Comparison of ENCODE assay signal across 12 cellular contexts in the genomic region with DNA sequence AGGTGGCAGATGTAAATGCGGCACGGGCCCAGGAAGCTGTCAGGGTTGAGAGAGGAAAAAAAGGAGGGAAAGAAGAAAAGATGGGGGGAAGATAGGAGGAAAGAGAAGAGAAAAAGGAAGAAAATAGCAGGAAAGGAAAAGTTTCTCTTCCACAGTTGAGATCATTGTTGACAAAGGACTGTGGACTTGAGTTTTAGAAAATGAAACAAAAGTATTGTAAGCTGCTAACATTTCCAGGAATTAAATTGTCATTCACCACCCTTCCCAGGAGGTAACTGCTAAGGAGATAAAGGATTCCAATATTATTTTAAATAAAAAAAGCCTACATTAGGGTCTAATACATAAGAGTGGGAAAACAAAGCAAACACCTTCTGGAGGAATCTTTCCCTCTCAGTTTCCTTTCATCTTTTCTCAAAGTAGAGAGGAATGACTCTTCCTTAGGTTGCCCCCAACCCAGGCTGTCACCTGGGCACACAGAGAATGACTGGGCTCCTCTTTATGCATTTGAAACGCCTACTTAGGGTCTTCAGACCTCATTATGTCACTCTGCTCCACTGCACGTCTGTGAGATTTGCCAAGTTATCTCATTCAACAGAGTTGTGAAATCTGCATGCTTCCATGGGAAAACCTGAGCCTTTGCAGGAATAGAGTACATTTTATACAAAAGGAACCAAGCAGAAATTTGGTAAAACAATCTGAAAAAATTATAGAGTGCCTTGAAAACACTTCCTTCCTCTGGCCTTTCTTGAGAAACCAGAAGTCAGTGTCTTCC.
DNase-seq lines count a peak whose midpoint lies in the region; ATAC-seq and TF ChIP-seq lines count a peak whose summit lies in the region.
"Had no signal": no experiment of that assay in that cellular context is flagged by ENCODE, and none has a peak within 500 bp of the region (broad histone marks: within the 10 kb centered on the region; RNA-seq: fewer than 3 reads in every experiment).

No MANE protein-coding gene starts in this region.

- no peak overlapping the region for H4K91ac ChIP-seq in neuronal stem cell (ENCODE audit: low read depth, low read length, poor library complexity)

- no peak overlapping the region for H3K4ac ChIP-seq in neuronal stem cell (ENCODE audit: low read length)

- intact Hi-C loops in activated CD4-positive, alpha-beta T cell treated with anti-CD3 and anti-CD28 coated beads, Interleukin-2, amount 10 ng/mL, durations not matched to agents 24 days and 14 days (cut with micrococcal nuclease) = loop anchor here (2.0 kb wide), 1 partner anchor 19 kb away; no protein-coding TSS in a partner anchor
- intact Hi-C loops in activated T-helper 1 cell treated with anti-CD3 and anti-CD28 coated beads, Interleukin-12 subunit alpha, Interleukin-12 subunit beta, Interleukin-2, Interleukin-4 antibody, amounts not matched to agents 30 ng/mL and 10 ng/mL and 1 ng/mL, durations not matched to agents 14 hours and 24 hours and 36 hours (cut with micrococcal nuclease) = loop anchor here (1.0 kb wide), 1 partner anchor 21 kb away; no protein-coding TSS in a partner anchor

- H3K27ac Mint-ChIP-seq in activated CD4-positive, alpha-beta T cell treated with anti-CD3 and anti-CD28 coated beads, Interleukin-2, amount 10 ng/mL, durations not matched to agents 24 days and 14 days = peak overlapping the region; percentile 83
- peak overlapping the region; percentile 87 for H3K27ac Mint-ChIP-seq in activated T-helper 1 cell treated with anti-CD3 and anti-CD28 coated beads, Interleukin-12 subunit alpha, Interleukin-12 subunit beta, Interleukin-2, Interleukin-4 antibody, amounts not matched to agents 30 ng/mL and 10 ng/mL and 1 ng/mL, durations not matched to agents 14 hours and 24 hours and 36 hours

- no peak overlapping the region for H3K18ac ChIP-seq in neuronal stem cell (ENCODE audit: low read length)

- peaks cover 0 to 8% of the 10 kb centered on the region in 2 donors for H3K4me1 ChIP-seq in neuronal stem cell (ENCODE audit: control insufficient read depth in 2 of 2, insufficient read depth in 1 of 2, low read depth in 1 of 2, low read length in 2 of 2)

- no CpG with 5 or more reads among the region's 4 CpGs for WGBS in neuronal stem cell (ENCODE audit: extremely low coverage in 2 of 2, insufficient read length in 2 of 2, insufficient replicate concordance in 1 of 2), 2 donors

- H3K4me1 Mint-ChIP-seq in activated CD4-positive, alpha-beta T cell treated with anti-CD3 and anti-CD28 coated beads, Interleukin-2, amount 10 ng/mL, durations not matched to agents 24 days and 14 days = peaks cover 72% of the 10 kb centered on the region
- peaks cover 88% of the 10 kb centered on the region for H3K4me1 Mint-ChIP-seq in activated T-helper 1 cell treated with anti-CD3 and anti-CD28 coated beads, Interleukin-12 subunit alpha, Interleukin-12 subunit beta, Interleukin-2, Interleukin-4 antibody, amounts not matched to agents 30 ng/mL and 10 ng/mL and 1 ng/mL, durations not matched to agents 14 hours and 24 hours and 36 hours (ENCODE audit: low read depth)

- no peak overlapping the region for H3K9ac ChIP-seq in neuronal stem cell (ENCODE audit: low read depth, low read length, poor library complexity)

- no peak overlapping the region for H3K27ac ChIP-seq in neuronal stem cell (replicated peaks; ENCODE audit: low read length)

- H2BK120ac ChIP-seq in neuronal stem cell (ENCODE audit: low read depth, low read length) = no peak overlapping the region

- no peak overlapping the region for H4K8ac ChIP-seq in neuronal stem cell (ENCODE audit: low read depth, low read length)

- no peak overlapping the region for H3K14ac ChIP-seq in neuronal stem cell (ENCODE audit: low read length)

- H2AK5ac ChIP-seq in neuronal stem cell (ENCODE audit: low read depth, low read length) = no peak overlapping the region

- no peaks in the 10 kb centered on the region for H3K36me3 ChIP-seq in neuronal stem cell (replicated peaks in 1 of 2; ENCODE audit: control insufficient read depth in 2 of 2, insufficient read depth in 2 of 2, low read length in 2 of 2)

- ATAC-seq in HG02678 (IDR thresholded peaks at IDR 0.05; ENCODE audit: unreplicated experiment) = no peak

- no peaks in the 10 kb centered on the region for H3K79me1 ChIP-seq in neuronal stem cell (ENCODE audit: low read depth, low read length)

- H2BK15ac ChIP-seq in neuronal stem cell (ENCODE audit: low read length) = no peak overlapping the region

- H2BK5ac ChIP-seq in neuronal stem cell (ENCODE audit: low read length) = no peak overlapping the region

- H3K4me2 ChIP-seq in neuronal stem cell (ENCODE audit: insufficient read depth, low read length, poor library complexity, severe bottlenecking) = no peak overlapping the region

- H3K36me3 Mint-ChIP-seq in activated CD4-positive, alpha-beta T cell treated with anti-CD3 and anti-CD28 coated beads, Interleukin-2, amount 10 ng/mL, durations not matched to agents 24 days and 14 days (ENCODE audit: low read depth) = peaks cover 8% of the 10 kb centered on the region
- H3K36me3 Mint-ChIP-seq in activated T-helper 1 cell treated with anti-CD3 and anti-CD28 coated beads, Interleukin-12 subunit alpha, Interleukin-12 subunit beta, Interleukin-2, Interleukin-4 antibody, amounts not matched to agents 30 ng/mL and 10 ng/mL and 1 ng/mL, durations not matched to agents 14 hours and 24 hours and 36 hours (ENCODE audit: low read depth) = peaks cover 12% of the 10 kb centered on the region

- H3K23ac ChIP-seq in neuronal stem cell (ENCODE audit: low read depth, low read length, poor library complexity) = no peak overlapping the region

- DNase-seq in activated CD4-positive, alpha-beta T cell treated with anti-CD3 and anti-CD28 coated beads, Interleukin-2, amount 10 ng/mL, durations not matched to agents 24 days and 14 days = peak; percentile 58
- DNase-seq in activated CD4-positive, alpha-beta T cell treated with anti-CD3 and anti-CD28 coated beads for 1 hour = no peak
- no peak for DNase-seq in activated T-helper 1 cell treated with anti-CD3 and anti-CD28 coated beads, Interleukin-12 subunit alpha, Interleukin-12 subunit beta, Interleukin-2, Interleukin-4 antibody, amounts not matched to agents 30 ng/mL and 10 ng/mL and 1 ng/mL, durations not matched to agents 14 hours and 24 hours and 36 hours (ENCODE audit: low spot score)
- DNase-seq in fibroblast of mammary gland (ENCODE audit: low read depth) (peak; percentile 17), retina (peak; percentile 36), NCI-H1105 (lab: John Stamatoyannopoulos, UW) (no peak), neuronal stem cell (ENCODE audit: low spot score) (no peak)
- DNase-seq: activated CD8-positive, alpha-beta memory T cell treated with anti-CD3 and anti-CD28 coated beads, Interleukin-2, amount 50 U/mL, for 4 hours; GDM1; NCI-H82; stimulated activated CD4-positive, alpha-beta T cell treated with anti-CD3 and anti-CD28 coated beads, Interleukin-4, amount 100 ng/mL, for 1 hour had no signal

- no peaks in the 10 kb centered on the region for H3K27me3 Mint-ChIP-seq in activated CD4-positive, alpha-beta T cell treated with anti-CD3 and anti-CD28 coated beads, Interleukin-2, amount 10 ng/mL, durations not matched to agents 24 days and 14 days
- H3K27me3 Mint-ChIP-seq in activated T-helper 1 cell treated with anti-CD3 and anti-CD28 coated beads, Interleukin-12 subunit alpha, Interleukin-12 subunit beta, Interleukin-2, Interleukin-4 antibody, amounts not matched to agents 30 ng/mL and 10 ng/mL and 1 ng/mL, durations not matched to agents 14 hours and 24 hours and 36 hours (ENCODE audit: insufficient read depth) = no peaks in the 10 kb centered on the region

- peaks cover 9% of the 10 kb centered on the region for H3K9me3 Mint-ChIP-seq in activated CD4-positive, alpha-beta T cell treated with anti-CD3 and anti-CD28 coated beads, Interleukin-2, amount 10 ng/mL, durations not matched to agents 24 days and 14 days
- H3K9me3 Mint-ChIP-seq in activated T-helper 1 cell treated with anti-CD3 and anti-CD28 coated beads, Interleukin-12 subunit alpha, Interleukin-12 subunit beta, Interleukin-2, Interleukin-4 antibody, amounts not matched to agents 30 ng/mL and 10 ng/mL and 1 ng/mL, durations not matched to agents 14 hours and 24 hours and 36 hours = no peaks in the 10 kb centered on the region

- no peak for TF ChIP-seq CTCF in fibroblast of mammary gland (conservative IDR thresholded peaks at IDR 0.05; ENCODE audit: control insufficient read depth, insufficient read depth, low read depth, low read length)

- no peak overlapping the region for H2BK12ac ChIP-seq in neuronal stem cell (ENCODE audit: low read length)

- H2AFZ ChIP-seq in neuronal stem cell (ENCODE audit: low read length) = no peak overlapping the region

- H3K4me3 Mint-ChIP-seq in activated CD4-positive, alpha-beta T cell treated with anti-CD3 and anti-CD28 coated beads, Interleukin-2, amount 10 ng/mL, durations not matched to agents 24 days and 14 days = peak overlapping the region; percentile 65
- peak overlapping the region; percentile 66 for H3K4me3 Mint-ChIP-seq in activated T-helper 1 cell treated with anti-CD3 and anti-CD28 coated beads, Interleukin-12 subunit alpha, Interleukin-12 subunit beta, Interleukin-2, Interleukin-4 antibody, amounts not matched to agents 30 ng/mL and 10 ng/mL and 1 ng/mL, durations not matched to agents 14 hours and 24 hours and 36 hours

- no peak overlapping the region for H3K4me3 ChIP-seq in fibroblast of mammary gland (ENCODE audit: control insufficient read depth, low read depth, low read length)
- no peak overlapping the region for H3K4me3 ChIP-seq in neuronal stem cell (ENCODE audit: low read length in 2 of 2)

- no peaks in the 10 kb centered on the region for H3K27me3 ChIP-seq in neuronal stem cell (ENCODE audit: control insufficient read depth in 3 of 3, insufficient read depth in 3 of 3, low read depth in 1 of 3, low read length in 3 of 3)

- no peaks in the 10 kb centered on the region for H3K9me3 ChIP-seq in neuronal stem cell (replicated peaks in 1 of 2; ENCODE audit: control insufficient read depth in 2 of 2, insufficient read depth in 1 of 2, low read depth in 1 of 2, low read length in 2 of 2)

Comparison
In these comparisons a context has a peak if more than half of its experiments do, and no peak if none do; other contexts are left out.
1. DNase-seq: peak in activated CD4-positive, alpha-beta T cell treated with anti-CD3 and anti-CD28 coated beads, Interleukin-2, amount 10 ng/mL, durations not matched to agents 24 days and 14 days (single experiment), fibroblast of mammary gland (single experiment) and retina (single experiment); none in activated CD4-positive, alpha-beta T cell treated with anti-CD3 and anti-CD28 coated beads for 1 hour (single experiment), activated T-helper 1 cell treated with anti-CD3 and anti-CD28 coated beads, Interleukin-12 subunit alpha, Interleukin-12 subunit beta, Interleukin-2, Interleukin-4 antibody, amounts not matched to agents 30 ng/mL and 10 ng/mL and 1 ng/mL, durations not matched to agents 14 hours and 24 hours and 36 hours (single experiment), NCI-H1105 (single experiment) and neuronal stem cell (single experiment).